Comparison of ENCODE assay signal across 28 cellular contexts in the genomic region with DNA sequence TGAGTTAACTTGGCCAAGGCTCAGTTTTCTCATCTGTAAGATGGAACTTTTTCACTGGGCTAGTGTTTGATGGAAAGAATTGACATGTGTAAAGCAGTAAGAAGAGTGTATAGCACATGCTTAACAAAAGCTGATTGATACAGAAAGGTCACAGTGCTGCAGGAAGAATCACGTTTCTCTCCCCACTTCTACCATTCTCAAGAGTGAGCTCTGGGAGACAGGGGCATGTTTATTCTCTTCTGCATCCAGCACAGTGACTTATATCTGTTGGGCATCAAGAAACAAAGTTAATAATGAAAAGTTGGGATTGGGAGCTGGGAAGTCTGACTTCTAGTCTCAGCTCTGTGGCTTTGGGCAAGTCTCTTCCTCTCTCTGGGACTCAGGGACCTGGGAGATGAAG. TPM values are rescaled to one million over a fixed set of nuclear protein-coding genes. Genes with fewer than 3 reads are reported as not detected.
"Had no signal": no experiment of that assay in that cellular context is flagged by ENCODE, and none has a peak within 500 bp of the region (broad histone marks: within the 10 kb centered on the region; RNA-seq: fewer than 3 reads in every experiment).

No MANE protein-coding gene starts in this region.

- H3K4me1 ChIP-seq: stomach, suprapubic skin, thyroid gland, tibial artery, tibial nerve, transverse colon, upper lobe of left lung, upper lobe of right lung, uterus, vagina had no signal

- H3K36me3 ChIP-seq: stomach, suprapubic skin, thoracic aorta, thyroid gland, tibial artery, tibial nerve, transverse colon, upper lobe of left lung, upper lobe of right lung, uterus, vagina had no signal

- DNase-seq: stimulated activated CD4-positive, alpha-beta T cell treated with anti-CD3 and anti-CD28 coated beads, Interleukin-2, amount 100 ng/mL, for 48 hours; stimulated activated CD4-positive, alpha-beta T cell treated with anti-CD3 and anti-CD28 coated beads, Interleukin-4, amount 100 ng/mL, for 1 hour; stimulated activated CD4-positive, alpha-beta T cell treated with anti-CD3 and anti-CD28 coated beads, Interleukin-4, amount 100 ng/mL, for 24 hours; stimulated activated CD4-positive, alpha-beta T cell treated with anti-CD3 and anti-CD28 coated beads, Interleukin-4, amount 100 ng/mL, for 4 hours; stimulated activated CD8-positive, alpha-beta memory T cell treated with anti-CD3 and anti-CD28 coated beads, Interleukin-4, amount 100 ng/mL, for 48 hours; stimulated activated naive B cell treated with anti-CD40 and anti-IgM and Interleukin-4, amounts not matched to agents 10 μg/mL and 1 μg/mL and 100 μg/mL, for 72 hours; stimulated activated naive CD4-positive, alpha-beta T cell; stimulated activated naive CD4-positive, alpha-beta T cell treated with Interleukin-2 at 50 U/mL for 16 hours; stimulated activated naive CD8-positive, alpha-beta T cell treated with anti-CD3 and anti-CD28 coated beads, Interleukin-15, amount 100 ng/mL, for 72 hours; stimulated activated naive CD8-positive, alpha-beta T cell treated with anti-CD3 and anti-CD28 coated beads, Interleukin-15, Interleukin-2, amounts not matched to agents 100 U/mL and 50 U/mL, for 24 hours; stomach; substantia nigra; testis; thyroid gland; tibial artery; transverse colon; trophoblast cell; upper lobe of left lung; upper lobe of right lung; uterus had no signal

- H3K27ac ChIP-seq: stomach, suprapubic skin, testis, thoracic aorta, thyroid gland, tibial artery, tibial nerve, transverse colon, upper lobe of left lung, upper lobe of right lung, uterus, vagina had no signal

- H3K27me3 ChIP-seq: stomach, suprapubic skin, testis, thyroid gland, tibial artery, tibial nerve, upper lobe of left lung, upper lobe of right lung, uterus, vagina had no signal

- ATAC-seq: stimulated activated effector memory CD8-positive, alpha-beta T cell treated with anti-CD3 and anti-CD28 coated beads, Interleukin-12 subunit alpha, Interleukin-12 subunit beta, amount 100 ng/mL, for 72 hours; stimulated activated memory B cell treated with anti-CD40 and anti-IgM and Interleukin-4, amounts not matched to agents 10 μg/mL and 1 μg/mL and 100 μg/mL, for 72 hours; stimulated activated naive B cell treated with anti-CD40 and anti-IgM and Interleukin-4, amounts not matched to agents 10 μg/mL and 1 μg/mL and 100 μg/mL, for 72 hours; stimulated activated naive CD8-positive, alpha-beta T cell treated with anti-CD3 and anti-CD28 coated beads, Interleukin-15, amount 100 ng/mL, for 72 hours; stimulated activated naive CD8-positive, alpha-beta T cell treated with anti-CD3 and anti-CD28 coated beads, Interleukin-15, Interleukin-2, amounts not matched to agents 100 U/mL and 50 U/mL, for 24 hours; upper lobe of right lung had no signal

- H3K4me3 ChIP-seq: stomach, suprapubic skin, testis, thoracic aorta, thyroid gland, tibial artery, tibial nerve, transverse colon, upper lobe of left lung, upper lobe of right lung, uterus, vagina had no signal

- H3K9me3 ChIP-seq: testis, thoracic aorta, thyroid gland, tibial artery, transverse colon, upper lobe of left lung, upper lobe of right lung, uterus, vagina had no signal

- FAIRE-seq: urothelium cell line had no signal

RNA-seq across cellular contexts. Expression of gene IRX3, which starts 55.3 kb away (rescaled TPM):
- total RNA-seq: temporal lobe had no signal
